20 cellular contexts compared by ENCODE assay signal in the genomic region with DNA sequence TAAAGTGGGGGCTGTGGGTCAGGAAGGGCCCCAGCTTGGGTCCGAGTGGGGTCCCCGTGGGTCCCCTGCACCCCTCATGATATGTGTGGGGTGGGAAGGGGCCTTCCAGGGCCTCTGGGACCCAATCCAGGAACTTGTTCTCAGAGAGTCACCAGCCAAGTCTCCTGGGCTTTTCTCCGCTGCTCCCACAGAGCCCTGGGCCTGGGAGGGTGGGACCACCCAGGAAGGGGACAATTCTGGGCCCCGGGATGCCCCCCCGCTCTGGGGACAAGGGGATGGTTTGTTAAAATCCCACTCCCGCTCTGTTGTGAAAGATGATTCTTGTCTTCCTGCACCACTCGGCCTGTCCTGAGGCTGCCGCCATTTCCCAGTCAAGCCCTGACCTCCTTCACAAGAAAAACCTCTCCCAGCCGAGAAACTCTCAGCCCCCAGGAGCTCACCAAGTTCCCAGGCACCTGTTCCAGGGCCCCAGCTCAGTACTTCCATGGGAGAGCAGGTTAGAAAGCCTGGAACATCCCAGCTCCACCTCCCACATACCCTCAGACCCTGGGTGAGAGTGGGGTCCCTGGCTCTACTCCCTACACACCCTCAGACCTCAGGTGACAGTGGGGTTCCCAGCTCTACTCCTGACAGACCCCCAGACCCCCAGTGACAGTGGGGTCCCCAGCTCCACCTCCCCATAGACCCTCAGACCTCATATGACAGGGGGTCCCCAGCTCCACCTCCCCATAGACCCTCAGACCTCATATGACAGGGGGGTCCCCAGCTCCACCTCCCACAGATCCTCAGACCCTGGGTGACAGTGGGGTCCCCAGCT.
DNase-seq lines count a peak whose midpoint lies in the region; ATAC-seq, FAIRE-seq and TF ChIP-seq lines count a peak whose summit lies in the region.
"Had no signal": no experiment of that assay in that cellular context is flagged by ENCODE, and none has a peak within 500 bp of the region (broad histone marks: within the 10 kb centered on the region; RNA-seq: fewer than 3 reads in every experiment).

No MANE protein-coding gene starts in this region.

- no TSS peak for BruUV-seq in endothelial cell of umbilical vein (replicated peaks; lab: Mats Ljungman, UMichigan)

- no peaks in the 10 kb centered on the region for H3K36me3 ChIP-seq in BLaER1 treated with 17β-estradiol and CSF1 and Interleukin-3, amounts not matched to agents 10 nM and 100 nM
- no peaks in the 10 kb centered on the region for H3K36me3 ChIP-seq in GM23248 (ENCODE audit: low read depth)
- no peaks in the 10 kb centered on the region for H3K36me3 ChIP-seq in endothelial cell of umbilical vein (ENCODE audit: control insufficient read depth in 2 of 2, extremely low read depth in 1 of 2, insufficient read depth in 2 of 2, low read length in 2 of 2)
- H3K36me3 ChIP-seq in spleen, result no peaks in the 10 kb centered on the region
- H3K36me3 ChIP-seq: cardiac muscle cell, neutrophil had no signal

- no peaks in the 10 kb centered on the region for H3K9me3 Mint-ChIP-seq in osteocyte (ENCODE audit: unreplicated experiment)

- ATAC-seq in foreskin keratinocyte (no peak), HG02938 (IDR thresholded peaks at IDR 0.05; ENCODE audit: unreplicated experiment) (no peak)

- H3K27ac ChIP-seq in BLaER1 treated with 17β-estradiol and CSF1 and Interleukin-3, amounts not matched to agents 10 nM and 100 nM, result peak overlapping the region; percentile 74 to 94 (median 85)
- H3K27ac ChIP-seq in GM23248, result peak overlapping the region; percentile 99
- peak overlapping the region; percentile 4 for H3K27ac ChIP-seq in endothelial cell of umbilical vein (ENCODE audit: insufficient read depth, low read depth, low read length)
- H3K27ac ChIP-seq in spleen, result no peak overlapping the region
- H3K27ac ChIP-seq in foreskin keratinocyte, result no peak overlapping the region
- H3K27ac ChIP-seq: cardiac muscle cell, neutrophil, RWPE1 had no signal

- dilution Hi-C loops in endothelial cell of umbilical vein (cut with MboI; ENCODE audit: extremely low pct_ligation_motif_present, low sequenced_read_pairs), result no loop called here

- no peak overlapping the region for H3K4me3 Mint-ChIP-seq in osteocyte (ENCODE audit: unreplicated experiment)

- peaks cover 69% of the 10 kb centered on the region for H3K4me1 Mint-ChIP-seq in osteocyte (ENCODE audit: unreplicated experiment)

- no peaks in the 10 kb centered on the region for H3K27me3 Mint-ChIP-seq in osteocyte (ENCODE audit: unreplicated experiment)

- in situ Hi-C loops in GM23248 (cut with MboI), result no loop called here

- H3K4me3 ChIP-seq in BLaER1 treated with 17β-estradiol and CSF1 and Interleukin-3, amounts not matched to agents 10 nM and 100 nM, result peak overlapping the region in 4 of 10 experiments; percentile 7 to 26 (median 16); a peak in 5 of 20 replicates
- H3K4me3 ChIP-seq in GM23248, result no peak overlapping the region
- no peak overlapping the region for H3K4me3 ChIP-seq in endothelial cell of umbilical vein (replicated peaks in 1 of 3; ENCODE audit: insufficient read depth in 1 of 3, low read depth in 1 of 3, low read length in 3 of 3)
- no peak overlapping the region for H3K4me3 ChIP-seq in spleen
- H3K4me3 ChIP-seq: cardiac muscle cell, hepatocyte had no signal

- no peaks in the 10 kb centered on the region for H4K20me1 ChIP-seq in BLaER1 treated with 17β-estradiol and CSF1 and Interleukin-3, amounts not matched to agents 10 nM and 100 nM
- no peaks in the 10 kb centered on the region for H4K20me1 ChIP-seq in GM23248 (ENCODE audit: insufficient read depth)
- no peaks in the 10 kb centered on the region for H4K20me1 ChIP-seq in endothelial cell of umbilical vein (replicated peaks; ENCODE audit: control insufficient read depth, extremely low read depth, insufficient read depth, low read length)

- no peaks in the 10 kb centered on the region for H3K79me2 ChIP-seq in GM23248 (ENCODE audit: insufficient read depth)
- no peaks in the 10 kb centered on the region for H3K79me2 ChIP-seq in endothelial cell of umbilical vein (ENCODE audit: control insufficient read depth, insufficient read depth, low read length)
- H3K79me2 ChIP-seq: hepatocyte had no signal

- FAIRE-seq in endothelial cell of umbilical vein (lab: Jason Lieb, UNC), result no peak
- FAIRE-seq: H1 had no signal

- POLR2A ChIA-PET in endothelial cell of umbilical vein (lab: Charles Lee), result interaction anchor here (1.2 kb wide), 1 partner anchor 45 kb away, joined by 4 read pairs; no protein-coding TSS in a partner anchor

- H3K9me1 ChIP-seq in endothelial cell of umbilical vein (replicated peaks; ENCODE audit: control insufficient read depth, extremely low read depth, insufficient read depth, low read length), result no peaks in the 10 kb centered on the region

- CTCF ChIA-PET in endothelial cell of umbilical vein (lab: Charles Lee), result interaction anchor here (1.5 kb wide), 1 partner anchor 29 kb away, joined by 3 read pairs; no protein-coding TSS in a partner anchor

- DNase-seq in GM23248 (no peak), endothelial cell of umbilical vein (ENCODE audit: low read depth, low spot score) (no peak), osteocyte (ENCODE audit: extremely low spot score, unreplicated experiment) (peak; percentile 80), spleen (no peak), foreskin keratinocyte (no peak), NCI-H2171 treated with DMSO at 0.1 percent for 48 hours (lab: John Stamatoyannopoulos, UW) (no peak)
- DNase-seq: activated CD4-positive, alpha-beta T cell treated with anti-CD3 and anti-CD28 coated beads, Interleukin-2, amount 50 U/mL, for 1 hour; effector CD8-positive, alpha-beta T cell; midbrain; NCI-H1436 treated with DMSO at 0.1 percent for 48 hours; NCI-H226; retina; SW 1271 had no signal

- H3K27me3 ChIP-seq in BLaER1 treated with 17β-estradiol and CSF1 and Interleukin-3, amounts not matched to agents 10 nM and 100 nM, result peaks cover 0 to 13% (median 0%) of the 10 kb centered on the region in 11 experiments; a peak in 5 of 22 replicates
- H3K27me3 ChIP-seq in GM23248 (replicated peaks; ENCODE audit: insufficient read depth) (no peaks in the 10 kb centered on the region), endothelial cell of umbilical vein (ENCODE audit: control insufficient read depth in 2 of 2, insufficient read depth in 2 of 2, low read length in 2 of 2) (no peaks in the 10 kb centered on the region), spleen (replicated peaks in 1 of 7) (no peaks in the 10 kb centered on the region), foreskin keratinocyte (no peaks in the 10 kb centered on the region)
- H3K27me3 ChIP-seq: cardiac muscle cell, hepatocyte had no signal

- H3K36me3 Mint-ChIP-seq in osteocyte (ENCODE audit: unreplicated experiment), result peaks cover 3% of the 10 kb centered on the region

- H3K27ac Mint-ChIP-seq in osteocyte (ENCODE audit: unreplicated experiment), result peak overlapping the region; percentile 96

- no peak for TF ChIP-seq CTCF in endothelial cell of umbilical vein (IDR thresholded peaks at IDR 0.05; ENCODE audit: extremely low read depth in 1 of 2, insufficient read depth in 1 of 2, low read depth in 1 of 2, low read length in 2 of 2)
- TF ChIP-seq CTCF in osteocyte (IDR thresholded peaks at IDR 0.05), result no peak
- no peak for TF ChIP-seq CTCF in spleen (IDR thresholded peaks at IDR 0.05 in 8 of 11, conservative IDR thresholded peaks at IDR 0.05 in 3 of 11)
- no peak for TF ChIP-seq CTCF in foreskin keratinocyte (conservative IDR thresholded peaks at IDR 0.05)

- H3K4me2 ChIP-seq in BLaER1 treated with 17β-estradiol and CSF1 and Interleukin-3, amounts not matched to agents 10 nM and 100 nM, result peak overlapping the region; percentile 84 to 99 (median 95)
- H3K4me2 ChIP-seq in GM23248 (ENCODE audit: unreplicated experiment) (peak overlapping the region; percentile 71), endothelial cell of umbilical vein (ENCODE audit: insufficient read depth, low read length) (no peak overlapping the region)
- H3K4me2 ChIP-seq: hepatocyte had no signal

- peak overlapping the region; percentile 57 to 81 (median 70); a peak in 21 of 22 replicates for H3K9ac ChIP-seq in BLaER1 treated with 17β-estradiol and CSF1 and Interleukin-3, amounts not matched to agents 10 nM and 100 nM
- H3K9ac ChIP-seq in GM23248 (peak overlapping the region; percentile 86), endothelial cell of umbilical vein (replicated peaks; ENCODE audit: extremely low read depth, insufficient read depth, low read length) (no peak overlapping the region)

- peaks cover 40 to 63% (median 50%) of the 10 kb centered on the region in 10 experiments for H3K4me1 ChIP-seq in BLaER1 treated with 17β-estradiol and CSF1 and Interleukin-3, amounts not matched to agents 10 nM and 100 nM
- H3K4me1 ChIP-seq in GM23248 (ENCODE audit: insufficient read depth) (peaks cover 16% of the 10 kb centered on the region), endothelial cell of umbilical vein (ENCODE audit: control insufficient read depth, extremely low read depth, insufficient read depth, low read length) (peaks cover 8% of the 10 kb centered on the region), spleen (peaks cover 0 to 44% (median 19%) of the 10 kb centered on the region in 6 donors), foreskin keratinocyte (no peaks in the 10 kb centered on the region)

- H3K9me2 ChIP-seq in GM23248 (ENCODE audit: insufficient read depth), result no peaks in the 10 kb centered on the region

- TF ChIP-seq POLR2A in endothelial cell of umbilical vein (IDR thresholded peaks at IDR 0.05; ENCODE audit: low read depth, low read length) (no peak), spleen (IDR thresholded peaks at IDR 0.05) (no peak)

- no peak overlapping the region for H2AFZ ChIP-seq in GM23248
- H2AFZ ChIP-seq in endothelial cell of umbilical vein (ENCODE audit: low read depth, low read length), result no peak overlapping the region
- H2AFZ ChIP-seq: hepatocyte had no signal

- H3F3A ChIP-seq in GM23248 (ENCODE audit: insufficient read depth), result peaks cover 21% of the 10 kb centered on the region

- WGBS in GM23248 (ENCODE audit: low coverage in 1 of 2, low lambda C conversion rate in 2 of 2, missing lambda C conversion rate in 2 of 2), 2 experiments, result 73 to 75% methylated on average over 9 of the region's 9 CpGs
- 78 to 86% (median 85%) methylated on average over 9 of the region's 9 CpGs for WGBS in spleen, 5 donors

- H3K9me3 ChIP-seq in BLaER1 treated with 17β-estradiol and CSF1 and Interleukin-3, amounts not matched to agents 10 nM and 100 nM (replicated peaks in 1 of 11), result no peaks in the 10 kb centered on the region
- no peaks in the 10 kb centered on the region for H3K9me3 ChIP-seq in GM23248 (ENCODE audit: low read depth)
- H3K9me3 ChIP-seq in endothelial cell of umbilical vein (replicated peaks; ENCODE audit: control insufficient read depth, insufficient read depth, low read length), result no peaks in the 10 kb centered on the region
- H3K9me3 ChIP-seq in spleen, result no peaks in the 10 kb centered on the region
- H3K9me3 ChIP-seq: neutrophil had no signal

- intact Hi-C loops in endothelial cell of umbilical vein (cut with micrococcal nuclease) (no loop called here), spleen (cut with DNase I; ENCODE audit: low total_unique reads) (no loop called here)

TF ChIP-seq in endothelial cell of umbilical vein, 7 proteins besides CTCF, POLR2A, EP300 and RAD21 (continues in another document):
- TF ChIP-seq GATA2 (IDR thresholded peaks at IDR 0.05; ENCODE audit: insufficient read depth, insufficient read length, low read depth, low read length) (no peak), EZH2 (IDR thresholded peaks at IDR 0.05; ENCODE audit: borderline replicate concordance, low read depth, low read length, severe bottlenecking) (no peak)

Comparison
In these comparisons a context has a peak if more than half of its experiments do, and no peak if none do; other contexts are left out.
1. H3K27ac ChIP-seq: peak in BLaER1 treated with 17β-estradiol and CSF1 and Interleukin-3, amounts not matched to agents 10 nM and 100 nM (11 of 11), GM23248 (single experiment) and endothelial cell of umbilical vein (single experiment); none in spleen (0 of 8) and foreskin keratinocyte (single experiment).